7 cellular contexts compared by ENCODE assay signal in genomic region chr17:41930833-41931156, GRCh38. TPM values are rescaled to one million over a fixed set of nuclear protein-coding genes. Genes with fewer than 3 reads are reported as not detected.
DNase-seq lines count a peak whose midpoint lies in the region; ATAC-seq and TF ChIP-seq lines count a peak whose summit lies in the region.
"Not testable (repeated sequence)": the region's sequence is repeated elsewhere in the genome, so short reads cannot be mapped to it uniquely, and the experiment has no call there.

No MANE protein-coding gene starts in this region.

- 74% methylated on average over 14 of the region's 18 CpGs for WGBS in mesenchymal stem cell

- not testable (repeated sequence) for H3K79me1 ChIP-seq in mesenchymal stem cell (replicated peaks; ENCODE audit: low read length, poor library complexity, severe bottlenecking)

- H3K4me3 ChIP-seq in astrocyte of the spinal cord (ENCODE audit: low read depth, low read length) (peak overlapping the region; percentile 63), fibroblast of pulmonary artery (replicated peaks; ENCODE audit: low read depth, low read length) (peak overlapping the region; percentile 60), mesenchymal stem cell (ENCODE audit: insufficient read depth in 1 of 2, low read depth in 1 of 2, low read length in 2 of 2) (peak overlapping the region; percentile 68 to 79), skeletal muscle cell (ENCODE audit: low read depth, low read length) (peak overlapping the region; percentile 60)

- not testable (repeated sequence) for H4K91ac ChIP-seq in mesenchymal stem cell (ENCODE audit: low read length)

- H2BK5ac ChIP-seq in mesenchymal stem cell (ENCODE audit: low read depth, low read length, poor library complexity, severe bottlenecking), result not testable (repeated sequence)

- in situ Hi-C loops in astrocyte of the spinal cord (cut with HindIII; ENCODE audit: low sequenced_read_pairs), result not testable (repeated sequence)

- H3K4ac ChIP-seq in mesenchymal stem cell (ENCODE audit: low read depth in 1 of 2, low read length in 2 of 2), result peak overlapping the region in 1 of 2 experiments; percentile 96

- not testable (repeated sequence) for H3K4me1 ChIP-seq in mesenchymal stem cell (ENCODE audit: control insufficient read depth, insufficient read depth, low read depth, low read length)

- H3K14ac ChIP-seq in mesenchymal stem cell (ENCODE audit: low read length in 2 of 2), result not testable (repeated sequence)

- H3K27ac ChIP-seq in mesenchymal stem cell (ENCODE audit: low read length, poor library complexity, severe bottlenecking), result peak overlapping the region; percentile 72

- peak overlapping the region; percentile 91 for H4K8ac ChIP-seq in mesenchymal stem cell (ENCODE audit: low read length)

- not testable (repeated sequence) for TF ChIP-seq CTCF in astrocyte of the spinal cord (IDR thresholded peaks at IDR 0.05; ENCODE audit: low read depth, low read length); fibroblast of pulmonary artery (IDR thresholded peaks at IDR 0.05; ENCODE audit: low read length, missing control alignments)

- peak overlapping the region; percentile 85 for H2AFZ ChIP-seq in mesenchymal stem cell (ENCODE audit: low read depth, low read length)

- H2BK120ac ChIP-seq in mesenchymal stem cell (ENCODE audit: low read depth, low read length), result not testable (repeated sequence)

- peak overlapping the region; percentile 99 for H3K27ac Mint-ChIP-seq in T-helper 1 cell treated with Interleukin-12 subunit alpha and Interleukin-12 subunit beta and Interleukin-4 antibody, amounts not matched to agents 30 μg/mL and 1 μg/mL, for 36 hours

- not testable (repeated sequence) for H2BK12ac ChIP-seq in mesenchymal stem cell (ENCODE audit: low read length in 2 of 2)

- not testable (repeated sequence) for H3K36me3 ChIP-seq in mesenchymal stem cell (ENCODE audit: control insufficient read depth in 1 of 2, insufficient read depth in 2 of 2, low read depth in 1 of 2, low read length in 2 of 2)

- H2BK15ac ChIP-seq in mesenchymal stem cell (ENCODE audit: low read depth, poor library complexity, severe bottlenecking), result peak overlapping the region; percentile 76

- ATAC-seq in GM18873 (IDR thresholded peaks at IDR 0.05; ENCODE audit: low FRiP score, unreplicated experiment) (peak; percentile 18), HG03432 (IDR thresholded peaks at IDR 0.05; ENCODE audit: unreplicated experiment) (peak; percentile 27)

- not testable (repeated sequence) for H2AK5ac ChIP-seq in mesenchymal stem cell (ENCODE audit: low read length, severe bottlenecking)

- H3K23ac ChIP-seq in mesenchymal stem cell (ENCODE audit: low read length in 2 of 2), result not testable (repeated sequence)

- peaks cover 34% of the 10 kb centered on the region for H3K4me1 Mint-ChIP-seq in T-helper 1 cell treated with Interleukin-12 subunit alpha and Interleukin-12 subunit beta and Interleukin-4 antibody, amounts not matched to agents 30 μg/mL and 1 μg/mL, for 36 hours (ENCODE audit: low read depth)

- H3K36me3 Mint-ChIP-seq in T-helper 1 cell treated with Interleukin-12 subunit alpha and Interleukin-12 subunit beta and Interleukin-4 antibody, amounts not matched to agents 30 μg/mL and 1 μg/mL, for 36 hours (ENCODE audit: low read depth), result not testable (repeated sequence)

- DNase-seq in astrocyte of the spinal cord (ENCODE audit: low read depth, low spot score); fibroblast of pulmonary artery (ENCODE audit: low read depth); mesenchymal stem cell; skeletal muscle cell (ENCODE audit: low read depth): not testable (repeated sequence)

- H3K9ac ChIP-seq in mesenchymal stem cell (ENCODE audit: low read length), result peak overlapping the region; percentile 87

- peak overlapping the region; percentile 73 to 85 for H3K18ac ChIP-seq in mesenchymal stem cell (ENCODE audit: low read depth in 1 of 2, low read length in 2 of 2)

- not testable (repeated sequence) for H3K9me3 Mint-ChIP-seq in T-helper 1 cell treated with Interleukin-12 subunit alpha and Interleukin-12 subunit beta and Interleukin-4 antibody, amounts not matched to agents 30 μg/mL and 1 μg/mL, for 36 hours

- peak overlapping the region; percentile 95 for H3K4me2 ChIP-seq in mesenchymal stem cell (ENCODE audit: low read length, poor library complexity, severe bottlenecking)

- peak overlapping the region; percentile 99 for H3K4me3 Mint-ChIP-seq in T-helper 1 cell treated with Interleukin-12 subunit alpha and Interleukin-12 subunit beta and Interleukin-4 antibody, amounts not matched to agents 30 μg/mL and 1 μg/mL, for 36 hours

- not testable (repeated sequence) for H3K9me3 ChIP-seq in mesenchymal stem cell (ENCODE audit: control insufficient read depth, low read length)

- not testable (repeated sequence) for H3K27me3 ChIP-seq in mesenchymal stem cell (ENCODE audit: control insufficient read depth in 1 of 2, insufficient read depth in 1 of 2, low read length in 2 of 2)

- H3K27me3 Mint-ChIP-seq in T-helper 1 cell treated with Interleukin-12 subunit alpha and Interleukin-12 subunit beta and Interleukin-4 antibody, amounts not matched to agents 30 μg/mL and 1 μg/mL, for 36 hours (ENCODE audit: low read depth), result not testable (repeated sequence)

RNA-seq across cellular contexts. Expression of gene ODAD4, which starts 0.4 kb away (rescaled TPM):
- polyA plus RNA-seq in mesenchymal stem cell (2013, experiment 1 of 2), result 1.0 TPM
- polyA plus RNA-seq in mesenchymal stem cell (2013, experiment 2 of 2), result 0.51 TPM

RNA-seq across cellular contexts. Expression of gene ACLY, which starts 12.0 kb away (rescaled TPM):
- 188 TPM for polyA plus RNA-seq in mesenchymal stem cell (2013, experiment 1 of 2)
- polyA plus RNA-seq in mesenchymal stem cell (2013, experiment 2 of 2), result 182 TPM

RNA-seq across cellular contexts. Expression of gene CNP, which starts 35.8 kb away (rescaled TPM):
- 51.3 TPM for polyA plus RNA-seq in mesenchymal stem cell (2013, experiment 1 of 2)
- polyA plus RNA-seq in mesenchymal stem cell (2013, experiment 2 of 2), result 50.8 TPM
